22 cellular contexts compared by ENCODE assay signal in genomic region chr14:101017806-101018560, GRCh38.
A peak's percentile ranks its signal among the peaks of the same experiment; 100 is the strongest.
DNase-seq lines count a peak whose midpoint lies in the region; ATAC-seq, FAIRE-seq and TF ChIP-seq lines count a peak whose summit lies in the region.
"Had no signal": no experiment of that assay in that cellular context is flagged by ENCODE, and none has a peak within 500 bp of the region (broad histone marks: within the 10 kb centered on the region; RNA-seq: fewer than 3 reads in every experiment).

No MANE protein-coding gene starts in this region.

- H3K27ac ChIP-seq in vagina: no peak overlapping the region
- H3K27ac ChIP-seq: epithelial cell of prostate, GM23248, testis, VCaP had no signal

- H3K9me3 Mint-ChIP-seq in activated naive CD4-positive, alpha-beta T cell treated with anti-CD3 and anti-CD28 coated beads, Interleukin-2, amount 10 ng/mL, durations not matched to agents 7 days and 5 days: peaks cover 4% of the 10 kb centered on the region
- peaks cover under 1% of the 10 kb centered on the region for H3K9me3 Mint-ChIP-seq in activated naive CD4-positive, alpha-beta T cell treated with anti-CD3 and anti-CD28 coated beads for 36 hours
- peaks cover 5% of the 10 kb centered on the region for H3K9me3 Mint-ChIP-seq in chondrocyte (ENCODE audit: low read depth)

- no peaks in the 10 kb centered on the region for H3K36me3 Mint-ChIP-seq in activated naive CD4-positive, alpha-beta T cell treated with anti-CD3 and anti-CD28 coated beads, Interleukin-2, amount 10 ng/mL, durations not matched to agents 7 days and 5 days
- no peaks in the 10 kb centered on the region for H3K36me3 Mint-ChIP-seq in activated naive CD4-positive, alpha-beta T cell treated with anti-CD3 and anti-CD28 coated beads for 36 hours (ENCODE audit: low read depth)
- no peaks in the 10 kb centered on the region for H3K36me3 Mint-ChIP-seq in chondrocyte (ENCODE audit: low read depth)
- H3K36me3 Mint-ChIP-seq: CD8-positive, alpha-beta memory T cell had no signal

- TF ChIP-seq POLR2A in vagina (IDR thresholded peaks at IDR 0.05): no peak

- intact Hi-C loops in activated naive CD4-positive, alpha-beta T cell treated with anti-CD3 and anti-CD28 coated beads for 36 hours (cut with micrococcal nuclease): no loop called here
- intact Hi-C loops in vagina (cut with DNase I): no loop called here

- peak; percentile 18 for DNase-seq in activated naive CD4-positive, alpha-beta T cell treated with anti-CD3 and anti-CD28 coated beads, Interleukin-2, amount 10 ng/mL, durations not matched to agents 7 days and 5 days
- no peak for DNase-seq in activated naive CD4-positive, alpha-beta T cell treated with anti-CD3 and anti-CD28 coated beads for 36 hours
- DNase-seq in chondrocyte (ENCODE audit: low spot score): peak; percentile 38
- DNase-seq in mesenteric fat pad (ENCODE audit: low spot score): peak; percentile 30
- peak; percentile 58 to 70 for DNase-seq in vagina (ENCODE audit: extremely low spot score in 2 of 2)
- DNase-seq in SW 1271 (lab: John Stamatoyannopoulos, UW): no peak
- no peak for DNase-seq in urothelium cell line (ENCODE audit: low spot score)
- DNase-seq: activated CD4-positive, alpha-beta T cell treated with anti-CD3 and anti-CD28 coated beads, Interleukin-2, amount 50 U/mL, for 1 hour; BE2C; CD8-positive, alpha-beta memory T cell; NCI-H1048; NCI-H187; NCI-H526; SHP77 treated with DMSO at 0.1 percent for 48 hours; stimulated activated naive CD4-positive, alpha-beta T cell had no signal

- peaks cover 14% of the 10 kb centered on the region for H3K27me3 Mint-ChIP-seq in activated naive CD4-positive, alpha-beta T cell treated with anti-CD3 and anti-CD28 coated beads, Interleukin-2, amount 10 ng/mL, durations not matched to agents 7 days and 5 days
- H3K27me3 Mint-ChIP-seq in activated naive CD4-positive, alpha-beta T cell treated with anti-CD3 and anti-CD28 coated beads for 36 hours (ENCODE audit: low read depth): peaks cover 21% of the 10 kb centered on the region
- no peaks in the 10 kb centered on the region for H3K27me3 Mint-ChIP-seq in chondrocyte (ENCODE audit: low read depth)

- no peaks in the 10 kb centered on the region for H3K4me1 Mint-ChIP-seq in activated naive CD4-positive, alpha-beta T cell treated with anti-CD3 and anti-CD28 coated beads, Interleukin-2, amount 10 ng/mL, durations not matched to agents 7 days and 5 days
- no peaks in the 10 kb centered on the region for H3K4me1 Mint-ChIP-seq in activated naive CD4-positive, alpha-beta T cell treated with anti-CD3 and anti-CD28 coated beads for 36 hours (ENCODE audit: low read depth)
- H3K4me1 Mint-ChIP-seq in chondrocyte (ENCODE audit: low read depth): peaks cover 9% of the 10 kb centered on the region
- H3K4me1 Mint-ChIP-seq: CD8-positive, alpha-beta memory T cell; memory B cell; neural crest cell had no signal

- H3K4me3 ChIP-seq in vagina: no peak overlapping the region
- H3K4me3 ChIP-seq: GM23248, testis had no signal

- H3K27me3 ChIP-seq in vagina: no peaks in the 10 kb centered on the region
- H3K27me3 ChIP-seq: BE2C, testis had no signal

- H3K36me3 ChIP-seq in vagina: no peaks in the 10 kb centered on the region

- no peaks in the 10 kb centered on the region for H3K4me1 ChIP-seq in vagina
- H3K4me1 ChIP-seq: BE2C, testis had no signal

- no peak for FAIRE-seq in urothelium cell line (lab: Jason Lieb, UNC)

- no peak for ATAC-seq in HG03280 (IDR thresholded peaks at IDR 0.05; ENCODE audit: unreplicated experiment)

- no peak overlapping the region for H3K27ac Mint-ChIP-seq in activated naive CD4-positive, alpha-beta T cell treated with anti-CD3 and anti-CD28 coated beads, Interleukin-2, amount 10 ng/mL, durations not matched to agents 7 days and 5 days
- H3K27ac Mint-ChIP-seq in activated naive CD4-positive, alpha-beta T cell treated with anti-CD3 and anti-CD28 coated beads for 36 hours: no peak overlapping the region
- no peak overlapping the region for H3K27ac Mint-ChIP-seq in chondrocyte (ENCODE audit: unreplicated experiment)
- H3K27ac Mint-ChIP-seq: CD8-positive, alpha-beta memory T cell; memory B cell had no signal

- H3K9me3 ChIP-seq in vagina: no peaks in the 10 kb centered on the region
- H3K9me3 ChIP-seq: BE2C, testis had no signal

- TF ChIP-seq CTCF in chondrocyte (IDR thresholded peaks at IDR 0.05): no peak
- TF ChIP-seq CTCF in vagina (IDR thresholded peaks at IDR 0.05): no peak

- no peak overlapping the region for H3K4me3 Mint-ChIP-seq in activated naive CD4-positive, alpha-beta T cell treated with anti-CD3 and anti-CD28 coated beads, Interleukin-2, amount 10 ng/mL, durations not matched to agents 7 days and 5 days
- no peak overlapping the region for H3K4me3 Mint-ChIP-seq in activated naive CD4-positive, alpha-beta T cell treated with anti-CD3 and anti-CD28 coated beads for 36 hours
- no peak overlapping the region for H3K4me3 Mint-ChIP-seq in chondrocyte (ENCODE audit: unreplicated experiment)
- H3K4me3 Mint-ChIP-seq: CD8-positive, alpha-beta memory T cell; memory B cell; neural crest cell had no signal

- CTCF ChIA-PET in activated naive CD4-positive, alpha-beta T cell treated with anti-CD3 and anti-CD28 coated beads, Interleukin-2, amount 10 ng/mL, durations not matched to agents 7 days and 5 days (lab: Charles Lee): no interaction called here
- CTCF ChIA-PET in activated naive CD4-positive, alpha-beta T cell treated with anti-CD3 and anti-CD28 coated beads for 36 hours (lab: Charles Lee): no interaction called here

Comparison
In these comparisons a context has a peak if more than half of its experiments do, and no peak if none do; other contexts are left out.
1. DNase-seq: peak in activated naive CD4-positive, alpha-beta T cell treated with anti-CD3 and anti-CD28 coated beads, Interleukin-2, amount 10 ng/mL, durations not matched to agents 7 days and 5 days (single experiment), chondrocyte (single experiment), mesenteric fat pad (single experiment) and vagina (2 of 2); none in activated naive CD4-positive, alpha-beta T cell treated with anti-CD3 and anti-CD28 coated beads for 36 hours (single experiment), SW 1271 (0 of 2) and urothelium cell line (single experiment).